20 cellular contexts compared by ENCODE assay signal in the genomic region with DNA sequence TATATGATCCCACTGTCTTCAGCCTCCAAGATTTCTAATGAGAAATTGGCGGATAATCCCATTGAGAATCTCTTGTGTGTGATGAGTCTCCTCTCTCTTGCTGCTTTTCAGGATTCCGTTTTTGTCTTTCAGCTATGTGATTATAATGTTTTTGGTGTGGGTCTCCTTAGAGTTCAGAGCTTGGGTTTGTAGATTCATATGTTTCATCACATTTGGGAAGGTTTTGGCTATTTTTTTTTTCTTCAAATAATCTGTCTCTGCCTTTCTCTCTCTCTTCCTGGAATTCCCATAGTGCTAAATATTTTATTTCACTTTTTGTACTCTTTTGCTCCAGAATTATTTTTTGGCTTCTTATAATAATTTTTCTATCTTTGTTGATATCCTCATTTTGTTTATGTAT. TPM values are rescaled to one million over a fixed set of nuclear protein-coding genes. Genes with fewer than 3 reads are reported as not detected.
DNase-seq lines count a peak whose midpoint lies in the region; ATAC-seq, FAIRE-seq and TF ChIP-seq lines count a peak whose summit lies in the region.
"Had no signal": no experiment of that assay in that cellular context is flagged by ENCODE, and none has a peak within 500 bp of the region (broad histone marks: within the 10 kb centered on the region; RNA-seq: fewer than 3 reads in every experiment).

No MANE protein-coding gene starts in this region.

- H3K9me3 Mint-ChIP-seq in activated naive CD4-positive, alpha-beta T cell treated with anti-CD3 and anti-CD28 coated beads, Interleukin-2, amount 50 U/mL, for 24 hours, result no peaks in the 10 kb centered on the region
- H3K9me3 Mint-ChIP-seq in stimulated activated memory B cell treated with anti-CD40 and anti-IgM and Interleukin-4, amounts not matched to agents 10 μg/mL and 1 μg/mL and 100 μg/mL, for 72 hours, result no peaks in the 10 kb centered on the region
- H3K9me3 Mint-ChIP-seq: IgD-negative memory B cell had no signal

- 96% methylated on average over 2 of the region's 2 CpGs for WGBS in K562 (ENCODE audit: insufficient coverage, low coverage, missing lambda C conversion rate)

- peaks cover 42% of the 10 kb centered on the region for H3K4me1 Mint-ChIP-seq in activated naive CD4-positive, alpha-beta T cell treated with anti-CD3 and anti-CD28 coated beads, Interleukin-2, amount 50 U/mL, for 24 hours
- peaks cover 27% of the 10 kb centered on the region for H3K4me1 Mint-ChIP-seq in stimulated activated memory B cell treated with anti-CD40 and anti-IgM and Interleukin-4, amounts not matched to agents 10 μg/mL and 1 μg/mL and 100 μg/mL, for 72 hours

- H3K4me2 ChIP-seq in K562 (ENCODE audit: insufficient read depth, low read length), result no peak overlapping the region

- no peak for TF ChIP-seq CTCF in K562 (IDR thresholded peaks at IDR 0.05 in 2 of 3, conservative IDR thresholded peaks at IDR 0.05 in 1 of 3; ENCODE audit: insufficient read depth in 2 of 3, low read depth in 1 of 3, low read length in 3 of 3)

- H3K4me1 ChIP-seq in K562 (replicated peaks in 1 of 2; ENCODE audit: control insufficient read depth in 2 of 2, insufficient read depth in 2 of 2, low read length in 2 of 2), result no peaks in the 10 kb centered on the region
- H3K4me1 ChIP-seq: HAP-1 had no signal

- H3K27ac ChIP-seq in K562 (ENCODE audit: extremely low read depth, low read depth, low read length), result no peak overlapping the region

- no peak for TF ChIP-seq POLR2A in K562 (conservative IDR thresholded peaks at IDR 0.05)

- no peaks in the 10 kb centered on the region for H4K20me1 ChIP-seq in K562 (replicated peaks; ENCODE audit: control insufficient read depth, insufficient read depth, low read length)

- H3K27ac Mint-ChIP-seq in activated naive CD4-positive, alpha-beta T cell treated with anti-CD3 and anti-CD28 coated beads, Interleukin-2, amount 50 U/mL, for 24 hours, result peak overlapping the region; percentile 83
- peak overlapping the region; percentile 49 for H3K27ac Mint-ChIP-seq in stimulated activated memory B cell treated with anti-CD40 and anti-IgM and Interleukin-4, amounts not matched to agents 10 μg/mL and 1 μg/mL and 100 μg/mL, for 72 hours

- H3K36me3 ChIP-seq in K562 (ENCODE audit: control insufficient read depth, insufficient read depth, low read length), result peaks cover 63% of the 10 kb centered on the region

- no peak overlapping the region for H2AFZ ChIP-seq in K562 (ENCODE audit: low read depth, low read length)

- FAIRE-seq in G401.6 (lab: Jason Lieb, UNC) (peak; percentile 30), K562 (lab: Jason Lieb, UNC) (no peak)
- FAIRE-seq: RCC 7860 had no signal

- no peaks in the 10 kb centered on the region for H3K27me3 ChIP-seq in K562 (ENCODE audit: control insufficient read depth in 2 of 2, insufficient read depth in 2 of 2, low read length in 2 of 2)

- no peaks in the 10 kb centered on the region for H3K27me3 Mint-ChIP-seq in activated naive CD4-positive, alpha-beta T cell treated with anti-CD3 and anti-CD28 coated beads, Interleukin-2, amount 50 U/mL, for 24 hours
- H3K27me3 Mint-ChIP-seq in stimulated activated memory B cell treated with anti-CD40 and anti-IgM and Interleukin-4, amounts not matched to agents 10 μg/mL and 1 μg/mL and 100 μg/mL, for 72 hours, result no peaks in the 10 kb centered on the region
- H3K27me3 Mint-ChIP-seq: IgD-negative memory B cell had no signal

- ATAC-seq in K562 (no peak), left ventricle myocardium superior (no peak), Right ventricle myocardium inferior (no peak)
- no peak for ATAC-seq in stimulated activated memory B cell treated with anti-CD40 and anti-IgM and Interleukin-4, amounts not matched to agents 10 μg/mL and 1 μg/mL and 100 μg/mL, for 72 hours

- no TSS peak for BruUV-seq in K562 (replicated peaks; lab: Mats Ljungman, UMichigan)

- H3K4me3 Mint-ChIP-seq in activated naive CD4-positive, alpha-beta T cell treated with anti-CD3 and anti-CD28 coated beads, Interleukin-2, amount 50 U/mL, for 24 hours, result no peak overlapping the region
- no peak overlapping the region for H3K4me3 Mint-ChIP-seq in stimulated activated memory B cell treated with anti-CD40 and anti-IgM and Interleukin-4, amounts not matched to agents 10 μg/mL and 1 μg/mL and 100 μg/mL, for 72 hours
- H3K4me3 Mint-ChIP-seq: IgD-negative memory B cell had no signal

- peaks cover 12% of the 10 kb centered on the region; the same call in 2 of the 3 replicates for H3K79me2 ChIP-seq in K562 (ENCODE audit: control insufficient read depth, insufficient read depth, low read length)

- DNase-seq in activated naive CD4-positive, alpha-beta T cell treated with anti-CD3 and anti-CD28 coated beads, Interleukin-2, amount 50 U/mL, for 16 hours, result no peak
- no peak for DNase-seq in K562 (ENCODE audit: extremely low read depth in 1 of 4, low spot score in 3 of 4)
- no peak for DNase-seq in NCI-H2227 (lab: John Stamatoyannopoulos, UW; ENCODE audit: unreplicated experiment)
- DNase-seq in left ventricle myocardium superior, result no peak
- DNase-seq in Right ventricle myocardium inferior (ENCODE audit: missing footprints), result no peak
- DNase-seq: DMS 273 treated with DMSO at 0.1 percent for 48 hours, GF-D8, Kasumi-1, MM.1S, NCI-H1092, NCI-H1436 treated with DMSO at 0.1 percent for 48 hours, NCI-H2029, NCI-H446 treated with DMSO at 0.1 percent for 48 hours, Right ventricle myocardium superior had no signal

- H3K4me3 ChIP-seq in K562, result no peak overlapping the region
- H3K4me3 ChIP-seq: HAP-1 had no signal

- CTCF ChIA-PET in K562 (lab: Yijun Ruan, JAX; ENCODE audit: low intra/inter-chr PET ratio), result no interaction called here

- intact Hi-C loops in K562 (cut with micrococcal nuclease), result no loop called here
- intact Hi-C loops in left ventricle myocardium superior (cut with micrococcal nuclease), result no loop called here
- intact Hi-C loops in Right ventricle myocardium inferior (cut with DNase I), result no loop called here

- H3K9ac ChIP-seq in K562 (ENCODE audit: insufficient read depth in 1 of 2, low read depth in 2 of 2, low read length in 2 of 2), result no peak overlapping the region

- H3K36me3 Mint-ChIP-seq in activated naive CD4-positive, alpha-beta T cell treated with anti-CD3 and anti-CD28 coated beads, Interleukin-2, amount 50 U/mL, for 24 hours, result peaks cover 26% of the 10 kb centered on the region
- peaks cover 77% of the 10 kb centered on the region for H3K36me3 Mint-ChIP-seq in stimulated activated memory B cell treated with anti-CD40 and anti-IgM and Interleukin-4, amounts not matched to agents 10 μg/mL and 1 μg/mL and 100 μg/mL, for 72 hours

- in situ Hi-C loops in K562 (cut with MboI), result no loop called here

- H3K9me1 ChIP-seq in K562 (ENCODE audit: control insufficient read depth, insufficient read depth, low read length), result no peaks in the 10 kb centered on the region

- no peak for TF ChIP-seq EP300 in K562 (IDR thresholded peaks at IDR 0.05; ENCODE audit: low read length)

- H3K9me3 ChIP-seq in K562 (replicated peaks; ENCODE audit: control insufficient read depth, insufficient read depth, low read depth, low read length), result no peaks in the 10 kb centered on the region
- H3K9me3 ChIP-seq: HAP-1 had no signal

- TF ChIP-seq RAD21 in K562 (CRISPR knock-in tag; conservative IDR thresholded peaks at IDR 0.05 in 1 of 2, IDR thresholded peaks at IDR 0.05 in 1 of 2), result no peak

- POLR2A ChIA-PET in K562 (lab: Yijun Ruan, JAX), result interaction anchor here (0.7 kb wide), 2 partner anchors 19 to 1139 kb away, joined by 3 to 5 read pairs; no protein-coding TSS in a partner anchor

TF ChIP-seq in K562, 482 proteins besides CTCF, POLR2A, EP300 and RAD21 (continues in another document):
- TF ChIP-seq, protein P1, sequence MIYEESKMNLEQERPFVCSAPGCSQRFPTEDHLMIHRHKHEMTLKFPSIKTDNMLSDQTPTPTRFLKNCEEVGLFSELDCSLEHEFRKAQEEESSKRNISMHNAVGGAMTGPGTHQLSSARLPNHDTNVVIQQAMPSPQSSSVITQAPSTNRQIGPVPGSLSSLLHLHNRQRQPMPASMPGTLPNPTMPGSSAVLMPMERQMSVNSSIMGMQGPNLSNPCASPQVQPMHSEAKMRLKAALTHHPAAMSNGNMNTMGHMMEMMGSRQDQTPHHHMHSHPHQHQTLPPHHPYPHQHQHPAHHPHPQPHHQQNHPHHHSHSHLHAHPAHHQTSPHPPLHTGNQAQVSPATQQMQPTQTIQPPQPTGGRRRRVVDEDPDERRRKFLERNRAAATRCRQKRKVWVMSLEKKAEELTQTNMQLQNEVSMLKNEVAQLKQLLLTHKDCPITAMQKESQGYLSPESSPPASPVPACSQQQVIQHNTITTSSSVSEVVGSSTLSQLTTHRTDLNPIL (CRISPR knock-in tag; IDR thresholded peaks at IDR 0.05), result no peak
- no peak for TF ChIP-seq NEUROD1 (IDR thresholded peaks at IDR 0.05; ENCODE audit: borderline replicate concordance, low read depth, low read length, partially characterized antibody)
- no peak for TF ChIP-seq FOXJ2 (tag; IDR thresholded peaks at IDR 0.05)

RNA-seq across cellular contexts. Expression of a gene that starts 40.4 kb away (rescaled TPM):
- 66.1 and 180 TPM in 2 replicates for total RNA-seq in K562 (2011; cell fraction: chromatin; rRNA removed; ENCODE audit: low replicate concordance)
- 30.4 and 44.0 TPM in 2 replicates for total RNA-seq in K562 (2011; cell fraction: nucleolus; rRNA removed)
- 88.9 and 111 TPM in 2 replicates for total RNA-seq in K562 (2011; cell fraction: nucleoplasm; rRNA removed)
- total RNA-seq in K562 (2014; rRNA removed), result 25.7 and 29.6 TPM in 2 replicates
- total RNA-seq in K562 (2014; rRNA removed; fragmentation: Illumina TruSeq; extraction: Trizol), result 37.4 and 41.8 TPM in 2 replicates
- 32.8 and 39.3 TPM in 2 replicates for total RNA-seq in K562 (2015; rRNA removed; fragmentation: Illumina TruSeq; extraction: Trizol)
- 51.2 and 52.7 TPM in 2 replicates for total RNA-seq in K562 (2021)
- 56.6 and 67.2 TPM in 2 replicates for polyA plus RNA-seq in K562 (2011; rRNA removed)
- 7.9 and 21.0 TPM in 2 replicates for polyA plus RNA-seq in K562 (2011; cell fraction: cytosol; rRNA removed)
- 48.2 and 64.0 TPM in 2 replicates for polyA plus RNA-seq in K562 (2011; cell fraction: nucleus; rRNA removed)
- 38.5 and 66.8 TPM in 2 replicates for polyA plus RNA-seq in K562 (2012)
- 45.3 and 50.4 TPM in 2 replicates for polyA plus RNA-seq in K562 (2014; fragmentation: Illumina TruSeq; extraction: Trizol)
- polyA plus RNA-seq in K562 (2014; fragmentation: Nextera tagmentation; extraction: Ambion mirVana), result 10 to 100 TPM; 33.0 to 50.4 TPM
- polyA plus RNA-seq in K562 (2014; rRNA removed), result 40.3 and 43.5 TPM in 2 replicates
- 66.2 and 77.8 TPM in 2 replicates for polyA minus RNA-seq in K562 (2011; rRNA and poly(A)+ RNA removed)
- 36.9 and 46.6 TPM in 2 replicates for polyA minus RNA-seq in K562 (2011; cell fraction: cytosol; rRNA and poly(A)+ RNA removed)
- polyA minus RNA-seq in K562 (2011; cell fraction: nucleus; rRNA and poly(A)+ RNA removed), result 47.9 and 88.0 TPM in 2 replicates
- 23.6 TPM for total RNA-seq in left ventricle myocardium superior
- 26.3 TPM for total RNA-seq in Right ventricle myocardium inferior
